10 cellular contexts compared by ENCODE assay signal in genomic region chr5:14417232-14417730, GRCh38.
A peak's percentile ranks its signal among the peaks of the same experiment; 100 is the strongest.
DNase-seq lines count a peak whose midpoint lies in the region; ATAC-seq and TF ChIP-seq lines count a peak whose summit lies in the region.
"Had no signal": no experiment of that assay in that cellular context is flagged by ENCODE, and none has a peak within 500 bp of the region (broad histone marks: within the 10 kb centered on the region; RNA-seq: fewer than 3 reads in every experiment).

No MANE protein-coding gene starts in this region.

- H3K27ac ChIP-seq in sigmoid colon: peak overlapping the region; percentile 19 to 61 (median 36)
- H3K27ac ChIP-seq: parathyroid adenoma had no signal

- H3K36me3 Mint-ChIP-seq in T-helper 2 cell treated with Interferon-gamma antibody and Interleukin-4, amounts not matched to agents 5 μg/mL and 100 μg/mL, for 36 hours (ENCODE audit: low read depth): peaks cover 3% of the 10 kb centered on the region
- peaks cover 3% of the 10 kb centered on the region for H3K36me3 Mint-ChIP-seq in effector memory CD8-positive, alpha-beta T cell (ENCODE audit: insufficient read depth)

- no peak for TF ChIP-seq POLR2A in sigmoid colon (IDR thresholded peaks at IDR 0.05)

- peaks cover 47% of the 10 kb centered on the region for H3K4me1 Mint-ChIP-seq in T-helper 2 cell treated with Interferon-gamma antibody and Interleukin-4, amounts not matched to agents 5 μg/mL and 100 μg/mL, for 36 hours (ENCODE audit: low read depth)
- H3K4me1 Mint-ChIP-seq in effector memory CD8-positive, alpha-beta T cell (ENCODE audit: low read depth in 2 of 2): peaks cover 13 to 29% of the 10 kb centered on the region in 2 donors

- no peaks in the 10 kb centered on the region for H3K27me3 ChIP-seq in sigmoid colon

- H3K27me3 Mint-ChIP-seq in T-helper 2 cell treated with Interferon-gamma antibody and Interleukin-4, amounts not matched to agents 5 μg/mL and 100 μg/mL, for 36 hours (ENCODE audit: low read depth): no peaks in the 10 kb centered on the region
- H3K27me3 Mint-ChIP-seq in effector memory CD8-positive, alpha-beta T cell: no peaks in the 10 kb centered on the region

- intact Hi-C loops in sigmoid colon (cut with DNase I): no loop called here

- peak; percentile 41 for DNase-seq in Daoy (ENCODE audit: low read depth)
- no peak for DNase-seq in T-helper 2 cell treated with Interferon-gamma antibody and Interleukin-4, amounts not matched to agents 5 μg/mL and 100 μg/mL, for 36 hours (ENCODE audit: low spot score)
- peak; percentile 85 for DNase-seq in fibroblast of villous mesenchyme (ENCODE audit: low read depth)
- no peak for DNase-seq in sigmoid colon
- no peak for DNase-seq in effector memory CD8-positive, alpha-beta T cell
- DNase-seq in SKM-1 treated with dmso at 0.1 percent for 144 hours (lab: John Stamatoyannopoulos, UW; ENCODE audit: unreplicated experiment): no peak
- DNase-seq in DMS153 (lab: John Stamatoyannopoulos, UW): no peak
- DNase-seq: PC-3 had no signal

- TF ChIP-seq EP300 in sigmoid colon (IDR thresholded peaks at IDR 0.05): no peak

- no peaks in the 10 kb centered on the region for H3K9me3 Mint-ChIP-seq in T-helper 2 cell treated with Interferon-gamma antibody and Interleukin-4, amounts not matched to agents 5 μg/mL and 100 μg/mL, for 36 hours
- no peaks in the 10 kb centered on the region for H3K9me3 Mint-ChIP-seq in effector memory CD8-positive, alpha-beta T cell

- 86 to 90% methylated on average over 5 of the region's 5 CpGs for WGBS in sigmoid colon, 2 donors

- H3K36me3 ChIP-seq in sigmoid colon: peaks cover 9 to 66% (median 37%) of the 10 kb centered on the region in 4 donors

- no peak for ATAC-seq in effector memory CD8-positive, alpha-beta T cell (replicated peaks)
- ATAC-seq in GM21367 (IDR thresholded peaks at IDR 0.05; ENCODE audit: unreplicated experiment): no peak
- ATAC-seq: PC-3 had no signal

- peaks cover 0 to 16% (median 4%) of the 10 kb centered on the region in 4 donors for H3K4me1 ChIP-seq in sigmoid colon
- H3K4me1 ChIP-seq: parathyroid adenoma had no signal

- H3K27ac Mint-ChIP-seq in T-helper 2 cell treated with Interferon-gamma antibody and Interleukin-4, amounts not matched to agents 5 μg/mL and 100 μg/mL, for 36 hours: peak overlapping the region; percentile 61
- H3K27ac Mint-ChIP-seq in effector memory CD8-positive, alpha-beta T cell: peak overlapping the region in 1 of 2 donors; percentile 77

- H3K4me3 Mint-ChIP-seq in T-helper 2 cell treated with Interferon-gamma antibody and Interleukin-4, amounts not matched to agents 5 μg/mL and 100 μg/mL, for 36 hours: peak overlapping the region; percentile 6
- no peak overlapping the region for H3K4me3 Mint-ChIP-seq in effector memory CD8-positive, alpha-beta T cell

- TF ChIP-seq CTCF in fibroblast of villous mesenchyme (IDR thresholded peaks at IDR 0.05; ENCODE audit: insufficient read depth, low read depth, low read length) (peak; percentile 21), sigmoid colon (IDR thresholded peaks at IDR 0.05) (no peak)

- no peaks in the 10 kb centered on the region for H3K9me3 ChIP-seq in sigmoid colon

- H3K4me3 ChIP-seq in fibroblast of villous mesenchyme (ENCODE audit: low read depth, low read length): no peak overlapping the region
- H3K4me3 ChIP-seq in sigmoid colon: no peak overlapping the region

Comparison
In these comparisons a context has a peak if more than half of its experiments do, and no peak if none do; other contexts are left out.
1. DNase-seq: peak in Daoy (single experiment) and fibroblast of villous mesenchyme (single experiment); none in T-helper 2 cell treated with Interferon-gamma antibody and Interleukin-4, amounts not matched to agents 5 μg/mL and 100 μg/mL, for 36 hours (single experiment), sigmoid colon (single experiment), effector memory CD8-positive, alpha-beta T cell (0 of 3), SKM-1 treated with dmso at 0.1 percent for 144 hours (single experiment) and DMS153 (single experiment).